12 cellular contexts compared by ENCODE assay signal in the genomic region with DNA sequence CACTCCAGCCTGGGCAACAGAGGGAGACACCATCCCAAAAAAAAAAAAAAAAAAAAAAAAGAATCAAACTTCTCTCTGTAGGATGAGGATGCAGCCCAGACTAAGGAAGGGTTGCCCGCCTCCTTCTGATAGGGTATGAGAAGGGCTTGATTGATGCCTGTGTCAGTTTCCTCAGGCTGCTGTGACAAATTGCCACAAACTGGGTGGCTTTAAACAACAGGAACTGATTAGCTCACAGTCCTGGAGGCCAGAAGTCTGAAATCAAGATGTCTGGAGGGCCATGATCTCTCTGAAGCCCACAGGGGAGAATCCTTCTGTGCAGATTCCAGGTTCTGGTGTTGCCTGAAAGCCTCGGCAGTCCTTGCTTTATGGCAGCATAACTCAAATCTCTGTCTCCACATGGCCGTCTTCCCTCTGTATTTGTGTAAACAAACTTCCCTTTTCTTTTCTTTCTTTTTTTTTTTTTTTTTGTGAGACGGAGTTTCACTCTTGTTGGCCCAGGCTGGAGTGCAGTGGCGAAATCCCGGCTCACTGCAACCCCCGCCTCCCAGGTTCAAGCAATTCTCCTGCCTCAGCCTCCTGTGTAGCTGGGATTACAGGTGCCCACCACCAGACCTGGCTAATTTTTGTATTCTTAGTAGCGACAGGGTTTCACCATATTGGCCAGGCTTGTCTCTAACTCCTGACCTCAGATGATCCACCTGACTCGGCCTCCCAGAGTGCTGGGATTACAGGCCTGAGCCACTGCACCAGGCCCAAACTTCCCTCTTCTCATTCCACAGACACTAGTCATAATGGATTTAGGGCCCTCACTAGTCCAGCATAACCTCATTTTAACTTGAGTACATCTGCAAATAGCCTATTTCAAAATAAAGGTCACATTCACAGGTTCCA. TPM values are rescaled to one million over a fixed set of nuclear protein-coding genes. Genes with fewer than 3 reads are reported as not detected.
DNase-seq lines count a peak whose midpoint lies in the region; ATAC-seq, FAIRE-seq and TF ChIP-seq lines count a peak whose summit lies in the region.
"Had no signal": no experiment of that assay in that cellular context is flagged by ENCODE, and none has a peak within 500 bp of the region (broad histone marks: within the 10 kb centered on the region; RNA-seq: fewer than 3 reads in every experiment).

No MANE protein-coding gene starts in this region.

- H3K9me3 ChIP-seq in H1 (ENCODE audit: insufficient read depth in 2 of 2, low read depth in 1 of 2, low read length in 1 of 2) (no peaks in the 10 kb centered on the region), lung (ENCODE audit: control insufficient read depth in 2 of 2, insufficient read depth in 1 of 2, low read length in 1 of 2) (no peaks in the 10 kb centered on the region), upper lobe of right lung (no peaks in the 10 kb centered on the region)

- H2AK5ac ChIP-seq in H1 (ENCODE audit: low read depth, low read length) = no peak overlapping the region

- no peak overlapping the region for H2BK5ac ChIP-seq in H1 (ENCODE audit: low read depth, low read length)

- H3K79me2 ChIP-seq in H1 (ENCODE audit: control insufficient read depth in 1 of 2, insufficient read depth in 2 of 2, low read length in 2 of 2) = no peaks in the 10 kb centered on the region

- no peak overlapping the region for H3K9ac ChIP-seq in H1 (replicated peaks in 1 of 4; ENCODE audit: extremely low read depth in 1 of 4, low read depth in 3 of 4, low read length in 3 of 4)

- no peaks in the 10 kb centered on the region for H3K4me1 ChIP-seq in H1 (replicated peaks in 1 of 4; ENCODE audit: control insufficient read depth in 3 of 4, insufficient read depth in 4 of 4, low read length in 3 of 4)
- peaks cover 2% of the 10 kb centered on the region in 2 donors for H3K4me1 ChIP-seq in lung (ENCODE audit: control insufficient read depth in 2 of 2, insufficient read depth in 2 of 2, low read length in 2 of 2)
- peaks cover 29% of the 10 kb centered on the region for H3K4me1 ChIP-seq in upper lobe of right lung

- no peak for TF ChIP-seq CTCF in H1 (IDR thresholded peaks at IDR 0.05; ENCODE audit: control extremely low read depth in 1 of 3, insufficient read depth in 1 of 3, low read depth in 1 of 3, low read length in 3 of 3)
- TF ChIP-seq CTCF in lung (IDR thresholded peaks at IDR 0.05; ENCODE audit: control extremely low read depth, extremely low read depth) = no peak
- no peak for TF ChIP-seq CTCF in upper lobe of right lung (IDR thresholded peaks at IDR 0.05)

- H3K27me3 ChIP-seq in H1 (replicated peaks in 1 of 4; ENCODE audit: control insufficient read depth in 3 of 4, extremely low read depth in 1 of 4, insufficient read depth in 3 of 4, low read length in 3 of 4) (no peaks in the 10 kb centered on the region), lung (ENCODE audit: control insufficient read depth, insufficient read depth) (no peaks in the 10 kb centered on the region), upper lobe of right lung (no peaks in the 10 kb centered on the region)

- TF ChIP-seq RAD21 in H1 (IDR thresholded peaks at IDR 0.05 in 1 of 2, conservative IDR thresholded peaks at IDR 0.05 in 1 of 2; ENCODE audit: low read depth in 2 of 2, low read length in 2 of 2) = no peak

- H3K36me3 ChIP-seq in H1 (ENCODE audit: control insufficient read depth in 2 of 4, insufficient read depth in 4 of 4, low read length in 3 of 4) = no peaks in the 10 kb centered on the region
- no peaks in the 10 kb centered on the region for H3K36me3 ChIP-seq in lung (ENCODE audit: control insufficient read depth in 2 of 2, insufficient read depth in 2 of 2, low read length in 2 of 2)
- H3K36me3 ChIP-seq in upper lobe of right lung = no peaks in the 10 kb centered on the region

- no peak overlapping the region for H4K91ac ChIP-seq in H1 (replicated peaks; ENCODE audit: insufficient read length, low read length)

- no peak overlapping the region for H2AFZ ChIP-seq in H1 (ENCODE audit: low read length)

- POLR2A ChIA-PET in H1 (lab: Charles Lee; ENCODE audit: partially characterized antibody) = interaction anchor here (1.2 to 2.1 kb wide), 4 partner anchors 11 to 48 kb away, joined by 3 to 11 read pairs (median 8); partner anchors contain the start of genes AMD1 and CDK19

- no peak overlapping the region for H3K4me2 ChIP-seq in H1 (ENCODE audit: insufficient read depth in 1 of 2, low read depth in 2 of 2, low read length in 2 of 2)

- H2BK20ac ChIP-seq in H1 (ENCODE audit: low read length) = no peak overlapping the region

- TF ChIP-seq POLR2A in H1 (IDR thresholded peaks at IDR 0.05; ENCODE audit: control extremely low read depth in 1 of 2, low read depth in 2 of 2, low read length in 2 of 2) = no peak

- TF ChIP-seq EP300 in H1 (IDR thresholded peaks at IDR 0.05; ENCODE audit: borderline replicate concordance in 1 of 2, low read depth in 2 of 2, low read length in 2 of 2) = no peak

- no peak overlapping the region for H2BK12ac ChIP-seq in H1 (ENCODE audit: low read depth, low read length)

- no peaks in the 10 kb centered on the region for H3K79me1 ChIP-seq in H1 (ENCODE audit: low read depth, low read length)

- 93% methylated on average over 8 of the region's 9 CpGs; no CpG with 5 or more reads in 1 of the 2 experiments for WGBS in H1 (ENCODE audit: extremely low coverage in 1 of 2, insufficient coverage in 1 of 2, insufficient read length in 1 of 2, insufficient replicate concordance in 2 of 2, low coverage in 1 of 2, low lambda C conversion rate in 2 of 2, missing lambda C conversion rate in 1 of 2), 2 experiments
- WGBS in lung, 2 donors = 30 to 38% methylated on average over 9 of the region's 9 CpGs

- no peak overlapping the region for H3K4ac ChIP-seq in H1 (replicated peaks; ENCODE audit: insufficient read length, low read depth, low read length)

- no peak overlapping the region for H3K18ac ChIP-seq in H1 (ENCODE audit: extremely low read depth, low read length)

- DNase-seq in SIG-M5 treated with dmso at 0.1 percent for 504 hours (lab: John Stamatoyannopoulos, UW; ENCODE audit: unreplicated experiment) = peak; percentile 55
- no peak for DNase-seq in SIG-M5 (lab: John Stamatoyannopoulos, UW)
- no peak for DNase-seq in H1 (ENCODE audit: low read depth in 1 of 2, low spot score in 2 of 2)
- peak; percentile 56 for DNase-seq in lung (ENCODE audit: low spot score)
- DNase-seq in upper lobe of right lung = peak; percentile 75
- no peak for DNase-seq in activated effector memory CD4-positive, alpha-beta T cell treated with Interleukin-2 at 50 U/mL for 16 hours
- DNase-seq in NCI-H2227 treated with DMSO at 0.1 percent for 48 hours (lab: John Stamatoyannopoulos, UW) = no peak
- DNase-seq: effector CD8-positive, alpha-beta T cell; NCI-H2029 treated with DMSO at 0.1 percent for 48 hours had no signal

- peak overlapping the region; percentile 80; the same call in 1 of the 2 replicates for H4K8ac ChIP-seq in H1 (ENCODE audit: extremely low read depth, insufficient read depth, low read length)

- no peak overlapping the region for H4K5ac ChIP-seq in H1 (ENCODE audit: insufficient read length, low read depth, low read length)

- H3K27ac ChIP-seq in H1 (ENCODE audit: low read depth, low read length) (no peak overlapping the region), lung (ENCODE audit: low read depth in 1 of 2, low read length in 1 of 2) (peak overlapping the region in 1 of 2 donors; percentile 89), upper lobe of right lung (peak overlapping the region; percentile 86)
- H3K27ac ChIP-seq: 22Rv1 had no signal

- intact Hi-C loops in upper lobe of right lung (cut with DNase I) = no loop called here

- H3K4me3 ChIP-seq in H1 (ENCODE audit: extremely low read depth in 1 of 4, insufficient read depth in 2 of 4, low read depth in 3 of 4, low read length in 4 of 4) = no peak overlapping the region
- H3K4me3 ChIP-seq in lung = no peak overlapping the region
- no peak overlapping the region for H3K4me3 ChIP-seq in upper lobe of right lung

- H4K20me1 ChIP-seq in H1 (replicated peaks in 1 of 2; ENCODE audit: control insufficient read depth in 1 of 2, insufficient read depth in 2 of 2, low read length in 2 of 2) = no peaks in the 10 kb centered on the region

- FAIRE-seq in H1 (lab: Jason Lieb, UNC) = no peak
- FAIRE-seq: H54 had no signal

- no peak overlapping the region for H3K23ac ChIP-seq in H1 (ENCODE audit: insufficient read length)

- no peak overlapping the region for H3K56ac ChIP-seq in H1 (replicated peaks; ENCODE audit: insufficient read length, low read depth, low read length)

- H3K14ac ChIP-seq in H1 (ENCODE audit: insufficient read length) = no peak overlapping the region

- no peaks in the 10 kb centered on the region for H3K23me2 ChIP-seq in H1 (ENCODE audit: low read depth, low read length)

- no peak overlapping the region for H2BK120ac ChIP-seq in H1 (replicated peaks; ENCODE audit: low read depth, low read length)

- ATAC-seq in lung (ENCODE audit: insufficient read depth, low FRiP score) = peak; percentile 84
- peak; percentile 93 for ATAC-seq in upper lobe of right lung
- no peak for ATAC-seq in HG02852 (IDR thresholded peaks at IDR 0.05; ENCODE audit: unreplicated experiment)

- CTCF ChIA-PET in H1 (lab: Charles Lee; ENCODE audit: partially characterized antibody) = interaction anchor here (0.6 kb wide), 1 partner anchor 31 kb away, joined by 4 read pairs; no protein-coding TSS in a partner anchor

- H2BK15ac ChIP-seq in H1 (ENCODE audit: low read length) = no peak overlapping the region

RNA-seq across cellular contexts. Expression of gene CDK19, which starts 11.2 kb away (rescaled TPM):
- 9.7 and 12.6 TPM in 2 replicates for total RNA-seq in H1 (2021; fragmentation: NEBNext Ultra II Directional; extraction: Animal tissue kit (Norgen Biotek cat#: 25700))
- polyA plus RNA-seq in H1 (2011; rRNA removed) (3.4 and 4.9 TPM in 2 replicates), lung (1 to 10 TPM; 6.0 to 6.2 TPM)
- polyA plus RNA-seq in H1 (2011; cell fraction: cytosol; rRNA removed) = 5.7 TPM
- polyA plus RNA-seq in H1 (2011; cell fraction: nucleus; rRNA removed) = 5.8 TPM
- polyA plus RNA-seq in H1 (2012, experiment 1 of 2) = 4.5 to 8.5 TPM (median 4.9 TPM) in 4 replicates
- 1.9 TPM for polyA plus RNA-seq in H1 (2012, experiment 2 of 2)
- polyA plus RNA-seq in H1 (2013, experiment 1 of 2) = 4.8 TPM
- polyA plus RNA-seq in H1 (2013, experiment 2 of 2) = 3.9 TPM
- polyA minus RNA-seq in H1 (2011; rRNA and poly(A)+ RNA removed) = 7.5 and 8.4 TPM in 2 replicates
- 5.1 TPM for polyA minus RNA-seq in H1 (2011; cell fraction: cytosol; rRNA and poly(A)+ RNA removed)
- polyA minus RNA-seq in H1 (2011; cell fraction: nucleus; rRNA and poly(A)+ RNA removed) = 18.4 TPM
- total RNA-seq in lung (10 to 100 TPM; 14.6 to 37.9 TPM), upper lobe of right lung (26.6 TPM)

RNA-seq across cellular contexts. Expression of gene AMD1, which starts 48.1 kb away (rescaled TPM):
- 174 and 177 TPM in 2 replicates for total RNA-seq in H1 (2021; fragmentation: NEBNext Ultra II Directional; extraction: Animal tissue kit (Norgen Biotek cat#: 25700))
- polyA plus RNA-seq in H1 (2011; rRNA removed) = 33.6 and 60.9 TPM in 2 replicates
- 74.7 TPM for polyA plus RNA-seq in H1 (2011; cell fraction: cytosol; rRNA removed)
- 19.9 TPM for polyA plus RNA-seq in H1 (2011; cell fraction: nucleus; rRNA removed)
- 58.5 to 157 TPM (median 83.8 TPM) in 4 replicates for polyA plus RNA-seq in H1 (2012, experiment 1 of 2)
- 12.1 TPM for polyA plus RNA-seq in H1 (2012, experiment 2 of 2)
- 234 TPM for polyA plus RNA-seq in H1 (2013, experiment 1 of 2)
- polyA plus RNA-seq in H1 (2013, experiment 2 of 2) = 221 TPM
- polyA minus RNA-seq in H1 (2011; rRNA and poly(A)+ RNA removed) = 121 and 137 TPM in 2 replicates
- 96.7 TPM for polyA minus RNA-seq in H1 (2011; cell fraction: cytosol; rRNA and poly(A)+ RNA removed)
- 120 TPM for polyA minus RNA-seq in H1 (2011; cell fraction: nucleus; rRNA and poly(A)+ RNA removed)
- 10 to 100 TPM; 76.9 to 81.7 TPM for total RNA-seq in lung
- polyA plus RNA-seq in lung = 10 to 100 TPM; 36.9 to 52.5 TPM
- total RNA-seq in upper lobe of right lung = 61.7 TPM

Comparison
In these comparisons a context has a peak if more than half of its experiments do, and no peak if none do; other contexts are left out.
1. DNase-seq: peak in SIG-M5 treated with dmso at 0.1 percent for 504 hours (single experiment), lung (single experiment) and upper lobe of right lung (single experiment); none in SIG-M5 (single experiment), H1 (0 of 2), activated effector memory CD4-positive, alpha-beta T cell treated with Interleukin-2 at 50 U/mL for 16 hours (single experiment) and NCI-H2227 treated with DMSO at 0.1 percent for 48 hours (single experiment).